ENCODE assay signal across 24 cellular contexts in genomic region chr2:145305854-145306253, GRCh38.
"Had no signal": no experiment of that assay in that cellular context is flagged by ENCODE, and none has a peak within 500 bp of the region (broad histone marks: within the 10 kb centered on the region; RNA-seq: fewer than 3 reads in every experiment).

No MANE protein-coding gene starts in this region.

- H3K4me3 ChIP-seq: adrenal gland, SK-N-MC had no signal

- H3K27me3 ChIP-seq: adrenal gland had no signal

- H3K36me3 ChIP-seq: adrenal gland had no signal

- H3K4me2 ChIP-seq: KMS-11 had no signal

- H3K9ac ChIP-seq: KMS-11 had no signal

- H3K27ac Mint-ChIP-seq: activated CD8-positive, alpha-beta T cell treated with anti-CD3 and anti-CD28 coated beads for 36 hours; activated naive CD8-positive, alpha-beta T cell treated with anti-CD3 and anti-CD28 coated beads, Interleukin-2, amount 10 ng/mL, durations not matched to agents 7 days and 5 days; activated T-cell treated with anti-CD3 and anti-CD28 coated beads, Interleukin-2, amount 50 U/mL, for 72 hours; activated T-helper 2 cell treated with anti-CD3 and anti-CD28 coated beads, Interferon-gamma antibody, Interleukin-2, Interleukin-4, amounts not matched to agents 10 μg/mL and 5 μg/mL and 100 μg/mL, durations not matched to agents 14 hours and 24 hours and 36 hours had no signal

- ATAC-seq: activated CD4-positive, CD25-positive, alpha-beta regulatory T cell treated with anti-CD3 and anti-CD28 coated beads, Interleukin-2, amount 50 U/mL, for 24 hours; activated CD8-positive, alpha-beta T cell treated with anti-CD3 and anti-CD28 coated beads for 36 hours; activated T-cell treated with anti-CD3 and anti-CD28 coated beads, Interleukin-2, amount 50 U/mL, for 72 hours; PC-3 had no signal

- H3K9me3 Mint-ChIP-seq: activated CD8-positive, alpha-beta T cell treated with anti-CD3 and anti-CD28 coated beads for 36 hours; activated naive CD8-positive, alpha-beta T cell treated with anti-CD3 and anti-CD28 coated beads, Interleukin-2, amount 10 ng/mL, durations not matched to agents 7 days and 5 days; activated T-cell treated with anti-CD3 and anti-CD28 coated beads, Interleukin-2, amount 50 U/mL, for 72 hours; activated T-helper 2 cell treated with anti-CD3 and anti-CD28 coated beads, Interferon-gamma antibody, Interleukin-2, Interleukin-4, amounts not matched to agents 10 μg/mL and 5 μg/mL and 100 μg/mL, durations not matched to agents 14 hours and 24 hours and 36 hours had no signal

- H3K9me3 ChIP-seq: adrenal gland had no signal

- DNase-seq: activated CD4-positive, alpha-beta T cell treated with anti-CD3 and anti-CD28 coated beads for 4 hours; activated CD8-positive, alpha-beta memory T cell treated with anti-CD3 and anti-CD28 coated beads, Interleukin-2, amount 50 U/mL, for 4 hours; activated CD8-positive, alpha-beta T cell treated with anti-CD3 and anti-CD28 coated beads for 36 hours; activated gamma-delta T cell treated with Interleukin-2 at 50 U/mL for 16 hours; activated naive CD4-positive, alpha-beta T cell treated with anti-CD3 and anti-CD28 coated beads, Interleukin-2, amount 50 U/mL, for 16 hours; activated naive CD8-positive, alpha-beta T cell treated with anti-CD3 and anti-CD28 coated beads, Interleukin-2, amount 10 ng/mL, durations not matched to agents 7 days and 5 days; activated T-cell treated with anti-CD3 and anti-CD28 coated beads, Interleukin-2, amount 50 U/mL, for 72 hours; adrenal gland; anterior cingulate cortex; cerebellar nuclear complex; NCI-H1105; NCI-H1436; NCI-H1694 treated with DMSO at 0.1 percent for 48 hours; NCI-H2029 treated with DMSO at 0.1 percent for 48 hours; NCI-H446; NCI-H748 treated with DMSO at 0.1 percent for 48 hours; PC-3; SHP77; T-helper 1 cell had no signal

- H3K4me3 Mint-ChIP-seq: activated CD8-positive, alpha-beta T cell treated with anti-CD3 and anti-CD28 coated beads for 36 hours; activated naive CD8-positive, alpha-beta T cell treated with anti-CD3 and anti-CD28 coated beads, Interleukin-2, amount 10 ng/mL, durations not matched to agents 7 days and 5 days; activated T-cell treated with anti-CD3 and anti-CD28 coated beads, Interleukin-2, amount 50 U/mL, for 72 hours had no signal

- H3K4me1 Mint-ChIP-seq: activated naive CD8-positive, alpha-beta T cell treated with anti-CD3 and anti-CD28 coated beads, Interleukin-2, amount 10 ng/mL, durations not matched to agents 7 days and 5 days had no signal

- H3K27ac ChIP-seq: adrenal gland, KMS-11, SK-N-MC, VCaP had no signal

- H3K4me1 ChIP-seq: adrenal gland had no signal
